ENCODE assay signal across 8 cellular contexts in the genomic region with DNA sequence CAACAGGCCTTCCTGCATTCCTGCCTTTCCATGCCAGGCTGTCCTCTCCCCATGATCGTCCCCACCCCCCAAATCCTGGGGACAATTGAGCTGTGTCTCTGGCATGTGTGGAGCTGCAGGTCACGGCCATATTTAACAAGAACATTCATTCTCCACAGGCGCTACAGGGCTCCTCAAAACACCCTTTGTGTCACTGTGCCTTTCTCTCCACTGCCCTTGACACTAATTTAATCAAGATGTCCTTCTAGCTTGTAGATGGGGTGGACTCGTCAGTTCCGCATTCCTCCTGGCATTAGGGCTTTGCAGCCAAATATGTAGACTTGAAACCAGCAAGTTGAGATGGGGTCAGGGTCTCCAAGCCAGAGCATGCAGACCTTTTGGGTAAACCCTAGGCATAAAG.
DNase-seq lines count a peak whose midpoint lies in the region; TF ChIP-seq lines count a peak whose summit lies in the region.
"Not testable (repeated sequence)": the region's sequence is repeated elsewhere in the genome, so short reads cannot be mapped to it uniquely, and the experiment has no call there.

No MANE protein-coding gene starts in this region.

- DNase-seq in Ammon's horn (ENCODE audit: low spot score) (peak; percentile 12), G401 (ENCODE audit: low spot score) (peak; percentile 7), M059J (ENCODE audit: low read depth) (peak; percentile 23), astrocyte of the cerebellum (ENCODE audit: low read depth) (peak; percentile 3), dedifferentiated amniotic fluid mesenchymal stem cell (ENCODE audit: extremely low spot score) (peak; percentile 14), foreskin fibroblast (peak; percentile 32 to 58), medulla oblongata (ENCODE audit: extremely low spot score) (peak; percentile 17), retina (peak; percentile 1)

- in situ Hi-C loops in G401 (cut with HindIII; ENCODE audit: low sequenced_read_pairs); astrocyte of the cerebellum (cut with HindIII; ENCODE audit: low sequenced_read_pairs): not testable (repeated sequence)

- H3K4me3 ChIP-seq in astrocyte of the cerebellum (ENCODE audit: low read depth, low read length); foreskin fibroblast (ENCODE audit: low read depth in 1 of 2, low read length in 2 of 2): not testable (repeated sequence)

- not testable (repeated sequence) for TF ChIP-seq CTCF in astrocyte of the cerebellum (IDR thresholded peaks at IDR 0.05; ENCODE audit: low read depth, low read length, missing control alignments); foreskin fibroblast (IDR thresholded peaks at IDR 0.05; ENCODE audit: low read depth, low read length)
